ENCODE assay signal across 9 cellular contexts in genomic region chr17:54172654-54173316, GRCh38.
DNase-seq lines count a peak whose midpoint lies in the region; ATAC-seq and TF ChIP-seq lines count a peak whose summit lies in the region.
"Had no signal": no experiment of that assay in that cellular context is flagged by ENCODE, and none has a peak within 500 bp of the region (broad histone marks: within the 10 kb centered on the region; RNA-seq: fewer than 3 reads in every experiment).

No MANE protein-coding gene starts in this region.

- no peaks in the 10 kb centered on the region for H3K4me1 ChIP-seq in left ventricle myocardium inferior

- H3K27me3 ChIP-seq in left ventricle myocardium inferior (ENCODE audit: low read depth), result no peaks in the 10 kb centered on the region

- no peaks in the 10 kb centered on the region for H3K9me3 ChIP-seq in left ventricle myocardium inferior (replicated peaks)

- H3K36me3 ChIP-seq in left ventricle myocardium inferior, result no peaks in the 10 kb centered on the region

- intact Hi-C loops in left ventricle myocardium inferior (cut with micrococcal nuclease) (no loop called here), cardiac septum (cut with DNase I) (no loop called here)

- no peak for DNase-seq in left ventricle myocardium inferior
- DNase-seq in cardiac septum (ENCODE audit: low spot score), result no peak
- peak; percentile 16 for DNase-seq in iris pigment epithelial cell (ENCODE audit: low read depth)
- no peak for DNase-seq in AG20443 (ENCODE audit: low spot score)
- DNase-seq: stimulated activated naive CD8-positive, alpha-beta T cell treated with anti-CD3 and anti-CD28 coated beads, Interleukin-15, amount 100 ng/mL, for 72 hours had no signal

- peak; percentile 49 for TF ChIP-seq CTCF in left ventricle myocardium inferior (IDR thresholded peaks at IDR 0.05; ENCODE audit: borderline replicate concordance)
- TF ChIP-seq CTCF in VCaP (conservative IDR thresholded peaks at IDR 0.05), result peak; percentile 97

- ATAC-seq in GM19324 (IDR thresholded peaks at IDR 0.05; ENCODE audit: low FRiP score, unreplicated experiment), result no peak
- ATAC-seq in GM21423 (IDR thresholded peaks at IDR 0.05; ENCODE audit: unreplicated experiment), result no peak
- ATAC-seq in HG03095 (IDR thresholded peaks at IDR 0.05; ENCODE audit: unreplicated experiment), result no peak
- ATAC-seq: stimulated activated naive CD8-positive, alpha-beta T cell treated with anti-CD3 and anti-CD28 coated beads, Interleukin-15, amount 100 ng/mL, for 72 hours had no signal

- no peak overlapping the region for H3K27ac ChIP-seq in left ventricle myocardium inferior (replicated peaks)
- H3K27ac ChIP-seq in VCaP, result peak overlapping the region; percentile 76

- H3K4me3 ChIP-seq in left ventricle myocardium inferior, result no peak overlapping the region
